10 cellular contexts compared by ENCODE assay signal in genomic region chr10:81215498-81215897, GRCh38.
"Had no signal": no experiment of that assay in that cellular context is flagged by ENCODE, and none has a peak within 500 bp of the region (broad histone marks: within the 10 kb centered on the region; RNA-seq: fewer than 3 reads in every experiment).

No MANE protein-coding gene starts in this region.

- H3K9me3 ChIP-seq: breast epithelium, esophagus muscularis mucosa, left lung, ovary, transverse colon had no signal

- ATAC-seq: foreskin keratinocyte; left lung; stimulated activated effector memory CD8-positive, alpha-beta T cell treated with anti-CD3 and anti-CD28 coated beads, Interleukin-12 subunit alpha, Interleukin-12 subunit beta, amount 100 ng/mL, for 72 hours had no signal

- H3K4me3 ChIP-seq: breast epithelium, esophagus muscularis mucosa, left lung, ovary, transverse colon had no signal

- H3K27me3 ChIP-seq: breast epithelium, esophagus muscularis mucosa, foreskin keratinocyte, left lung, ovary, transverse colon had no signal

- DNase-seq: activated T-cell treated with anti-CD3 and anti-CD28 coated beads, Interleukin-2, amount 50 U/mL, for 1 hour; amygdala; foreskin keratinocyte; left lung; ovary; T-helper 2 cell; transverse colon had no signal

- H3K36me3 ChIP-seq: breast epithelium, esophagus muscularis mucosa, left lung, ovary, transverse colon had no signal

- H3K27ac ChIP-seq: breast epithelium, esophagus muscularis mucosa, foreskin keratinocyte, left lung, ovary, transverse colon had no signal

- H3K4me1 ChIP-seq: breast epithelium, esophagus muscularis mucosa, foreskin keratinocyte, left lung, transverse colon had no signal
